Comparison of ENCODE assay signal across 8 cellular contexts in genomic region chr17:56819431-56820145, GRCh38. TPM values are rescaled to one million over a fixed set of nuclear protein-coding genes. Genes with fewer than 3 reads are reported as not detected.
DNase-seq lines count a peak whose midpoint lies in the region; ATAC-seq and TF ChIP-seq lines count a peak whose summit lies in the region.

No MANE protein-coding gene starts in this region.

- no peak overlapping the region for H2BK120ac ChIP-seq in mesenchymal stem cell (ENCODE audit: low read depth, low read length)

- TF ChIP-seq CTCF in dorsolateral prefrontal cortex (IDR thresholded peaks at IDR 0.05 in 54 of 56, conservative IDR thresholded peaks at IDR 0.05 in 2 of 56; ENCODE audit: low read depth in 1 of 56, partially characterized antibody in 56 of 56), result peak; percentile 76 to 96 (median 89)

- H2BK5ac ChIP-seq in mesenchymal stem cell (ENCODE audit: low read depth, low read length, poor library complexity, severe bottlenecking), result no peak overlapping the region

- H3K9me3 ChIP-seq in mesenchymal stem cell (ENCODE audit: control insufficient read depth, low read length), result no peaks in the 10 kb centered on the region

- H2AFZ ChIP-seq in mesenchymal stem cell (ENCODE audit: low read depth, low read length), result no peak overlapping the region

- H3K4me1 ChIP-seq in mesenchymal stem cell (ENCODE audit: control insufficient read depth, insufficient read depth, low read depth, low read length), result peaks cover 9% of the 10 kb centered on the region

- intact Hi-C loops in dorsolateral prefrontal cortex (cut with DNase I), result loop anchor here (2.0 to 5.0 kb wide), 2 partner anchors 121 to 123 kb away; no protein-coding TSS in a partner anchor

- DNase-seq in AG08396 (ENCODE audit: low spot score) (peak; percentile 80), NCI-H748 treated with DMSO at 0.1 percent for 48 hours (lab: John Stamatoyannopoulos, UW) (peak; percentile 67), dorsolateral prefrontal cortex (peak in 5 of 10 donors; percentile 14 to 54 (median 46)), mesenchymal stem cell (peak; percentile 77)
- DNase-seq in activated CD4-positive, alpha-beta T cell treated with anti-CD3 and anti-CD28 coated beads, Interleukin-2, amount 50 U/mL, for 24 hours (ENCODE audit: low read depth in 1 of 2, low spot score in 1 of 2), result peak; percentile 46 to 72
- DNase-seq in stimulated activated CD8-positive, alpha-beta memory T cell treated with anti-CD3 and anti-CD28 coated beads, Interleukin-4, amount 100 ng/mL, for 1 hour (ENCODE audit: low read depth in 2 of 2, low spot score in 1 of 2), result peak; percentile 23 to 51

- H3K4me3 ChIP-seq in dorsolateral prefrontal cortex (peak overlapping the region in 1 of 59 donors; percentile 8), mesenchymal stem cell (ENCODE audit: insufficient read depth in 1 of 2, low read depth in 1 of 2, low read length in 2 of 2) (no peak overlapping the region)

- no peaks in the 10 kb centered on the region for H3K79me1 ChIP-seq in mesenchymal stem cell (replicated peaks; ENCODE audit: low read length, poor library complexity, severe bottlenecking)

- H3K14ac ChIP-seq in mesenchymal stem cell (ENCODE audit: low read length in 2 of 2), result no peak overlapping the region

- H3K4ac ChIP-seq in mesenchymal stem cell (ENCODE audit: low read depth in 1 of 2, low read length in 2 of 2), result no peak overlapping the region

- peak overlapping the region; percentile 70 for H4K8ac ChIP-seq in mesenchymal stem cell (ENCODE audit: low read length)

- peak overlapping the region in 1 of 2 experiments; percentile 46 for H3K18ac ChIP-seq in mesenchymal stem cell (ENCODE audit: low read depth in 1 of 2, low read length in 2 of 2)

- H3K23ac ChIP-seq in mesenchymal stem cell (ENCODE audit: low read length in 2 of 2), result no peak overlapping the region

- H3K27ac ChIP-seq in dorsolateral prefrontal cortex, result no peak overlapping the region
- no peak overlapping the region for H3K27ac ChIP-seq in mesenchymal stem cell (ENCODE audit: low read length, poor library complexity, severe bottlenecking)

- H3K27me3 ChIP-seq in dorsolateral prefrontal cortex (no peaks in the 10 kb centered on the region), mesenchymal stem cell (ENCODE audit: control insufficient read depth in 1 of 2, insufficient read depth in 1 of 2, low read length in 2 of 2) (no peaks in the 10 kb centered on the region)

- WGBS in mesenchymal stem cell, result 29% methylated on average over 14 of the region's 14 CpGs

- no peak overlapping the region for H2AK5ac ChIP-seq in mesenchymal stem cell (ENCODE audit: low read length, severe bottlenecking)

- peak; percentile 74 for ATAC-seq in GM18909 (IDR thresholded peaks at IDR 0.05; ENCODE audit: poor library complexity, unreplicated experiment)
- ATAC-seq in HG03442 (IDR thresholded peaks at IDR 0.05; ENCODE audit: unreplicated experiment), result peak; percentile 70

- no peak overlapping the region for H2BK15ac ChIP-seq in mesenchymal stem cell (ENCODE audit: low read depth, poor library complexity, severe bottlenecking)

- H3K36me3 ChIP-seq in mesenchymal stem cell (ENCODE audit: control insufficient read depth in 1 of 2, insufficient read depth in 2 of 2, low read depth in 1 of 2, low read length in 2 of 2), result no peaks in the 10 kb centered on the region

- H4K91ac ChIP-seq in mesenchymal stem cell (ENCODE audit: low read length), result no peak overlapping the region

- peak overlapping the region; percentile 43 for H3K9ac ChIP-seq in mesenchymal stem cell (ENCODE audit: low read length)

- no peak overlapping the region for H3K4me2 ChIP-seq in mesenchymal stem cell (ENCODE audit: low read length, poor library complexity, severe bottlenecking)

- H2BK12ac ChIP-seq in mesenchymal stem cell (ENCODE audit: low read length in 2 of 2), result no peak overlapping the region

RNA-seq across cellular contexts. Expression of gene C17orf67, which starts 14.1 kb away (rescaled TPM):
- 10 to 100 TPM in 1 of 120 experiments, 1 to 10 TPM in 118, under 1 TPM in 1; 0.63 to 10.3 (median 3.4) TPM for total RNA-seq in dorsolateral prefrontal cortex
- polyA plus RNA-seq in mesenchymal stem cell (2013, experiment 1 of 2), result 1.4 TPM
- polyA plus RNA-seq in mesenchymal stem cell (2013, experiment 2 of 2), result 1.3 TPM

RNA-seq across cellular contexts. Expression of gene DGKE, which starts 14.4 kb away (rescaled TPM):
- total RNA-seq in dorsolateral prefrontal cortex, result 10 to 100 TPM; 16.5 to 50.4 (median 34.2) TPM
- 4.3 TPM for polyA plus RNA-seq in mesenchymal stem cell (2013, experiment 1 of 2)
- polyA plus RNA-seq in mesenchymal stem cell (2013, experiment 2 of 2), result 4.3 TPM
